8 cellular contexts compared by ENCODE assay signal in genomic region chr1:53811464-53811863, GRCh38. TPM values are rescaled to one million over a fixed set of nuclear protein-coding genes. Genes with fewer than 3 reads are reported as not detected.
A peak's percentile ranks its signal among the peaks of the same experiment; 100 is the strongest.
DNase-seq lines count a peak whose midpoint lies in the region; ATAC-seq and TF ChIP-seq lines count a peak whose summit lies in the region.
"Not testable (repeated sequence)": the region's sequence is repeated elsewhere in the genome, so short reads cannot be mapped to it uniquely, and the experiment has no call there.

No MANE protein-coding gene starts in this region.

- not testable (repeated sequence) for H2BK5ac ChIP-seq in trophoblast cell (ENCODE audit: low read depth, low read length, poor library complexity)

- H3K27me3 Mint-ChIP-seq in activated CD4-positive, alpha-beta T cell treated with anti-CD3 and anti-CD28 coated beads, Interleukin-2, amount 10 ng/mL, durations not matched to agents 7 days and 5 days, result not testable (repeated sequence)

- not testable (repeated sequence) for H3K9me3 ChIP-seq in Panc1 (ENCODE audit: control insufficient read depth, insufficient read depth, low read depth, low read length); trophoblast cell (ENCODE audit: insufficient read depth, low read depth, low read length)

- H3K9me3 Mint-ChIP-seq in activated CD4-positive, alpha-beta T cell treated with anti-CD3 and anti-CD28 coated beads, Interleukin-2, amount 10 ng/mL, durations not matched to agents 7 days and 5 days, result not testable (repeated sequence)

- not testable (repeated sequence) for H3K36me3 ChIP-seq in Panc1 (ENCODE audit: control insufficient read depth, insufficient read depth, low read length); brain microvascular endothelial cell (replicated peaks); trophoblast cell (ENCODE audit: control insufficient read depth in 1 of 2, insufficient read depth in 2 of 2, low read length in 2 of 2)

- not testable (repeated sequence) for H3K23ac ChIP-seq in trophoblast cell (ENCODE audit: low read length)

- not testable (repeated sequence) for H3K14ac ChIP-seq in trophoblast cell (ENCODE audit: low read length)

- not testable (repeated sequence) for H3K4me3 Mint-ChIP-seq in activated CD4-positive, alpha-beta T cell treated with anti-CD3 and anti-CD28 coated beads, Interleukin-2, amount 10 ng/mL, durations not matched to agents 7 days and 5 days

- no CpG with 5 or more reads among the region's 3 CpGs for WGBS in trophoblast cell (ENCODE audit: extremely low coverage, insufficient coverage, insufficient read length)

- not testable (repeated sequence) for H3K18ac ChIP-seq in trophoblast cell (ENCODE audit: low read length)

- not testable (repeated sequence) for H4K91ac ChIP-seq in trophoblast cell (ENCODE audit: low read depth, low read length)

- not testable (repeated sequence) for H3K27me3 ChIP-seq in Panc1 (ENCODE audit: control insufficient read depth, insufficient read depth, low read length); brain microvascular endothelial cell (replicated peaks); trophoblast cell (ENCODE audit: insufficient read depth, low read length)

- not testable (repeated sequence) for H3K4me1 ChIP-seq in Panc1 (ENCODE audit: control insufficient read depth, insufficient read depth, low read length); trophoblast cell (ENCODE audit: control insufficient read depth in 1 of 2, insufficient read depth in 2 of 2, low read length in 2 of 2)

- intact Hi-C loops in Panc1 (cut with micrococcal nuclease; ENCODE audit: unreplicated experiment), result not testable (repeated sequence)

- H2BK12ac ChIP-seq in trophoblast cell (ENCODE audit: low read length), result not testable (repeated sequence)

- not testable (repeated sequence) for H3K79me2 ChIP-seq in trophoblast cell (ENCODE audit: control insufficient read depth, insufficient read depth, low read length, poor library complexity)

- H2BK120ac ChIP-seq in trophoblast cell (ENCODE audit: insufficient read depth, low read length, poor library complexity), result not testable (repeated sequence)

- not testable (repeated sequence) for H3K4me3 ChIP-seq in AG09309 (ENCODE audit: control insufficient read depth, low read depth, low read length); Panc1 (ENCODE audit: low read depth in 2 of 2, low read length in 2 of 2); brain microvascular endothelial cell (ENCODE audit: low read depth, low read length); trophoblast cell (ENCODE audit: low read depth, low read length)

- not testable (repeated sequence) for H3K4me2 ChIP-seq in trophoblast cell (ENCODE audit: low read length)

- TF ChIP-seq CTCF in AG09309 (IDR thresholded peaks at IDR 0.05; ENCODE audit: control insufficient read depth, insufficient read depth, low read depth, low read length, missing control alignments), result peak; percentile 12
- TF ChIP-seq CTCF in GM12874 (IDR thresholded peaks at IDR 0.05; ENCODE audit: insufficient read depth, low read depth, low read length), result peak; percentile 42; the same call in 1 of the 2 replicates
- peak; percentile 59 for TF ChIP-seq CTCF in Panc1 (IDR thresholded peaks at IDR 0.05)
- TF ChIP-seq CTCF in brain microvascular endothelial cell (IDR thresholded peaks at IDR 0.05; ENCODE audit: low read depth, low read length, missing control alignments), result peak; percentile 55

- not testable (repeated sequence) for H3K79me1 ChIP-seq in trophoblast cell (ENCODE audit: low read length)

- not testable (repeated sequence) for BruUV-seq in Panc1 (replicated peaks; lab: Mats Ljungman, UMichigan)

- H3K27ac Mint-ChIP-seq in activated CD4-positive, alpha-beta T cell treated with anti-CD3 and anti-CD28 coated beads, Interleukin-2, amount 10 ng/mL, durations not matched to agents 7 days and 5 days, result not testable (repeated sequence)

- not testable (repeated sequence) for H3K27ac ChIP-seq in Panc1 (ENCODE audit: low read length); brain microvascular endothelial cell; trophoblast cell (ENCODE audit: low read depth, low read length)

- H4K8ac ChIP-seq in trophoblast cell (ENCODE audit: low read depth, low read length), result peak overlapping the region; percentile 44

- not testable (repeated sequence) for H2AFZ ChIP-seq in trophoblast cell (ENCODE audit: insufficient read depth, low read length, poor library complexity)

- not testable (repeated sequence) for H4K12ac ChIP-seq in trophoblast cell (ENCODE audit: low read depth, low read length)

- in situ Hi-C loops in Panc1 (cut with HindIII; ENCODE audit: low pct_unique_long_range_greater_than_20kb, low sequenced_read_pairs); brain microvascular endothelial cell (cut with HindIII; ENCODE audit: low pct_ligation_motif_present, low sequenced_read_pairs): not testable (repeated sequence)

- H3K36me3 Mint-ChIP-seq in activated CD4-positive, alpha-beta T cell treated with anti-CD3 and anti-CD28 coated beads, Interleukin-2, amount 10 ng/mL, durations not matched to agents 7 days and 5 days (ENCODE audit: low read depth), result peaks cover 61% of the 10 kb centered on the region

- CTCF ChIA-PET in Panc1 (lab: Charles Lee), result interaction anchor here (0.7 kb wide), 1 partner anchor 8 kb away, joined by 14 read pairs; no protein-coding TSS in a partner anchor
- CTCF ChIA-PET in activated CD4-positive, alpha-beta T cell treated with anti-CD3 and anti-CD28 coated beads, Interleukin-2, amount 10 ng/mL, durations not matched to agents 7 days and 5 days (lab: Charles Lee), result interaction anchor here (0.6 to 2.0 kb wide), 2 partner anchors 10 to 586 kb away, joined by 4 to 5 read pairs; no protein-coding TSS in a partner anchor

- H2AK5ac ChIP-seq in trophoblast cell (ENCODE audit: low read length), result not testable (repeated sequence)

- DNase-seq in AG09309 (ENCODE audit: low read depth); Panc1 (ENCODE audit: low read depth, low spot score); brain microvascular endothelial cell: not testable (repeated sequence)
- peak; percentile 23 for DNase-seq in LHCN-M2 (ENCODE audit: low read depth)
- peak; percentile 11 for DNase-seq in activated CD4-positive, alpha-beta T cell treated with anti-CD3 and anti-CD28 coated beads, Interleukin-2, amount 10 ng/mL, durations not matched to agents 7 days and 5 days
- DNase-seq in iPS DF 19.7 (ENCODE audit: low read depth, low spot score), result peak; percentile 5
- DNase-seq in trophoblast cell, result peak in 1 of 2 donors; percentile 4

- ATAC-seq in Panc1, result not testable (repeated sequence)

- H3K4ac ChIP-seq in trophoblast cell (ENCODE audit: low read depth, low read length), result not testable (repeated sequence)

- POLR2A ChIA-PET in Panc1 (lab: Charles Lee); activated CD4-positive, alpha-beta T cell treated with anti-CD3 and anti-CD28 coated beads, Interleukin-2, amount 10 ng/mL, durations not matched to agents 7 days and 5 days (lab: Charles Lee): not testable (repeated sequence)

- H3K9ac ChIP-seq in trophoblast cell (ENCODE audit: low read length), result not testable (repeated sequence)

- peaks cover 16% of the 10 kb centered on the region for H3K4me1 Mint-ChIP-seq in activated CD4-positive, alpha-beta T cell treated with anti-CD3 and anti-CD28 coated beads, Interleukin-2, amount 10 ng/mL, durations not matched to agents 7 days and 5 days

RNA-seq across cellular contexts. Expression of gene NDC1, which starts 26.6 kb away (rescaled TPM):
- total RNA-seq in LHCN-M2 (2014; rRNA removed), result 39.3 and 42.0 TPM in 2 replicates
- polyA plus RNA-seq in LHCN-M2 (2012), result 6.0 TPM
- total RNA-seq in Panc1 (2021; ENCODE audit: unreplicated experiment), result 44.4 TPM
- polyA plus RNA-seq in Panc1 (2012; ENCODE audit: insufficient read length), result 23.0 TPM
- 10 to 100 TPM; 25.4 to 26.6 TPM for total RNA-seq in activated CD4-positive, alpha-beta T cell treated with anti-CD3 and anti-CD28 coated beads, Interleukin-2, amount 10 ng/mL, durations not matched to agents 7 days and 5 days
- polyA plus RNA-seq in trophoblast cell (2013), result 17.4 TPM in 2 replicates
